In the genomic region with DNA sequence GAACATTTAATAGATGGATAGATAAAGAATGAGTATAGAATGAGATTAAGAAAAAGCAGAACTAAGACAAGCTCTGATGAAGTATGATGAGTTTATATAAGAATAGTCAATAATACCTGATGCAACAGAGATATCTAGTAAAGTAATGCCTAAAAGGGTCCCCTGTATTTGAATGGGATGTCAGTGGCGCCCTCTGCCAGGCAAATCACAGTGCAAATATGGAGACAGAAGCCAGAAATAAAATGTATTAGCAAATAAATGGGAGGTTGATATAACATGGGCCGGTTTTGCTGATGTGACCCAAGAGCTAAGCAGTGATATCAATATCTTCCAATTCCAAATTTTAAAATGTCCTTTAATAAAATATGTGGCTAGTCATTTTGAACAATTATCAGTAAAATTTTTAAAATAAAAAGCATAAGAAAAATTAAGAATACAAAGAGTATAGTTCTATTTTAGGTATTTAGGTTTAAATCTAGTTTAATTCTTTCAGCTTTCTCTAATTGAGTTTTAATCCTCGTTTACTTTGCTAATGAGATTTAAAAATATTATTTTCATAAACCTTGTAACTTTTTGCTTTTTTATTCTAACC, we compare ENCODE assay signal across 8 cellular contexts.
DNase-seq lines count a peak whose midpoint lies in the region; FAIRE-seq and TF ChIP-seq lines count a peak whose summit lies in the region.

No MANE protein-coding gene starts in this region.

- H3K36me3 ChIP-seq in adrenal gland (replicated peaks in 1 of 2) (no peaks in the 10 kb centered on the region), kidney (ENCODE audit: control insufficient read depth in 1 of 2, insufficient read depth in 2 of 2, low read length in 2 of 2) (no peaks in the 10 kb centered on the region)

- no peaks in the 10 kb centered on the region for H3K27me3 ChIP-seq in adrenal gland

- peak; percentile 20 for DNase-seq in stimulated activated CD4-positive, alpha-beta T cell treated with anti-CD3 and anti-CD28 coated beads, Interleukin-12 subunit alpha, Interleukin-12 subunit beta, amount 100 ng/mL, for 4 hours
- no peak for DNase-seq in stimulated activated CD4-positive, alpha-beta T cell treated with anti-CD3 and anti-CD28 coated beads, Interleukin-1b, Interleukin-23, amount 100 ng/mL, for 48 hours
- DNase-seq in OCI-M1 (lab: John Stamatoyannopoulos, UW) = peak; percentile 76
- peak in 3 of 7 donors; percentile 22 to 46 (median 33) for DNase-seq in adrenal gland
- DNase-seq in kidney = no peak
- no peak for DNase-seq in SHP77 (lab: John Stamatoyannopoulos, UW)
- DNase-seq in pons (ENCODE audit: low spot score) = no peak
- no peak for DNase-seq in NCI-H2107 (lab: John Stamatoyannopoulos, UW)

- no peak for TF ChIP-seq POLR2A in adrenal gland (IDR thresholded peaks at IDR 0.05)

- H3K9me3 ChIP-seq in adrenal gland (replicated peaks in 1 of 3) (no peaks in the 10 kb centered on the region), kidney (ENCODE audit: control insufficient read depth in 1 of 2, low read length in 2 of 2) (no peaks in the 10 kb centered on the region)

- TF ChIP-seq CTCF in adrenal gland (IDR thresholded peaks at IDR 0.05) (peak in 4 of 6 experiments; percentile 12 to 38 (median 26)), kidney (IDR thresholded peaks at IDR 0.05; ENCODE audit: borderline replicate concordance, extremely low read depth, insufficient read depth) (peak; percentile 33)

- 65 to 78% (median 72%) methylated on average over 3 of the region's 3 CpGs for WGBS in adrenal gland, 4 donors

- no peak for FAIRE-seq in kidney (lab: Jason Lieb, UNC)

- H3K27ac ChIP-seq in adrenal gland (no peak overlapping the region), kidney (ENCODE audit: low read depth in 2 of 2, low read length in 2 of 2) (no peak overlapping the region)

- no peak overlapping the region for H3K4me3 ChIP-seq in adrenal gland
- no peak overlapping the region for H3K4me3 ChIP-seq in kidney (ENCODE audit: low read length in 2 of 2)

- H3K9ac ChIP-seq in kidney (ENCODE audit: low read length in 2 of 2) = no peak overlapping the region

- H3K4me1 ChIP-seq in adrenal gland (replicated peaks in 1 of 2) (no peaks in the 10 kb centered on the region), kidney (ENCODE audit: control insufficient read depth in 1 of 2, insufficient read depth in 1 of 2, low read depth in 1 of 2, low read length in 2 of 2) (no peaks in the 10 kb centered on the region)

- intact Hi-C loops in adrenal gland (cut with DNase I) (no loop called here), kidney (cut with DNase I) (no loop called here)

Comparison
In these comparisons a context has a peak if more than half of its experiments do, and no peak if none do; other contexts are left out.
1. DNase-seq: peak in stimulated activated CD4-positive, alpha-beta T cell treated with anti-CD3 and anti-CD28 coated beads, Interleukin-12 subunit alpha, Interleukin-12 subunit beta, amount 100 ng/mL, for 4 hours (single experiment) and OCI-M1 (single experiment); none in stimulated activated CD4-positive, alpha-beta T cell treated with anti-CD3 and anti-CD28 coated beads, Interleukin-1b, Interleukin-23, amount 100 ng/mL, for 48 hours (single experiment), kidney (single experiment), SHP77 (0 of 2), pons (single experiment) and NCI-H2107 (single experiment).